Comparison of ENCODE assay signal across 16 cellular contexts in the genomic region with DNA sequence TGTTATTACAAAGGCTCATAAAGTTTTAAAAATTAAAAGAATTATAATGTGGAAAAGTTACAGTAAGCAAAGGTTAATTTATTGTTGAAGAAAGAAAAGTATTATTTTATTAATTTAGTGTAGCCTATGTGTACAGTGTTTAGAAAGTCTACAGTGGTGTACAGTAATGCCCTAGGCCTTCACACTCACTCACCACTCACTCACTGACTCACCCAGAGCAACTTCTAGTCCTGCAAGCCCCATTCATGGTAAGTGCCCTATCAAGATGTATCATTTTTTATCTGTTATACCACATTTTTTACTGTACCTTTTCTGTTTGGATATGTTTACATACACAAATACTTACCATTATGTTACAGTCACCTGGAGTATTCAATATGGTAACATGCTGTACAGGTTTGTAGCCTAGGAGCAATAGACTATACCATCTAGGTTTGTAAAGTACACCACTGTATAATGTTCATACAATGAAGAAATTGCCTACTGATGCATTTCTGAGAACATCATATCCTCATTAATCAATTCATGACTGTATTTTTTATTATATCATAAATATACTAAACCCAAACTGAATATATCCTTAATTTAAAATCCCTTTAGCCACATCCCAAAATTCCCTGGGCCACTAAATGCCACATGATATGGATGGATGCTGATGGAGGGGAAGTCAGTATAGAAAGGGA. TPM values are rescaled to one million over a fixed set of nuclear protein-coding genes. Genes with fewer than 3 reads are reported as not detected.
DNase-seq lines count a peak whose midpoint lies in the region; ATAC-seq and TF ChIP-seq lines count a peak whose summit lies in the region.
"Had no signal": no experiment of that assay in that cellular context is flagged by ENCODE, and none has a peak within 500 bp of the region (broad histone marks: within the 10 kb centered on the region; RNA-seq: fewer than 3 reads in every experiment).

No MANE protein-coding gene starts in this region.

- H3K27ac ChIP-seq in gastroesophageal sphincter: no peak overlapping the region

- no peak for TF ChIP-seq POLR2A in gastroesophageal sphincter (IDR thresholded peaks at IDR 0.05)

- no peaks in the 10 kb centered on the region for H3K4me1 ChIP-seq in gastroesophageal sphincter

- TF ChIP-seq CTCF in fibroblast of the aortic adventitia (IDR thresholded peaks at IDR 0.05; ENCODE audit: insufficient read depth, low read length) (no peak), gastroesophageal sphincter (IDR thresholded peaks at IDR 0.05) (no peak)

- no peak for TF ChIP-seq EP300 in gastroesophageal sphincter (IDR thresholded peaks at IDR 0.05)

- ATAC-seq in gastroesophageal sphincter (no peak), GM21619 (IDR thresholded peaks at IDR 0.05; ENCODE audit: unreplicated experiment) (no peak)
- ATAC-seq: activated naive CD4-positive, alpha-beta T cell treated with anti-CD3 and anti-CD28 coated beads, Interleukin-2, amount 50 U/mL, for 72 hours had no signal

- H3K27me3 ChIP-seq in gastroesophageal sphincter: no peaks in the 10 kb centered on the region

- DNase-seq in HS-27A (ENCODE audit: low read depth) (peak; percentile 56), T1000 (lab: John Stamatoyannopoulos, UW) (peak; percentile 39), fibroblast of the aortic adventitia (ENCODE audit: low read depth) (peak; percentile 56), anterior cingulate cortex (lab: John Stamatoyannopoulos, UW) (no peak)
- DNase-seq in effector CD8-positive, alpha-beta T cell (lab: John Stamatoyannopoulos, UW): no peak
- DNase-seq: activated CD4-positive, CD25-positive, alpha-beta regulatory T cell; activated T-cell treated with anti-CD3 and anti-CD28 coated beads, Interleukin-2, amount 50 U/mL, for 48 hours; C1 segment of cervical spinal cord; naive B cell; NCI-H1694; SIG-M5; stimulated activated CD4-positive, alpha-beta T cell treated with anti-CD3 and anti-CD28 coated beads, Interleukin-4, amount 100 ng/mL, for 1 hour; T-helper 2 cell had no signal

- no peaks in the 10 kb centered on the region for H3K9me3 ChIP-seq in gastroesophageal sphincter

- no peaks in the 10 kb centered on the region for H3K36me3 ChIP-seq in gastroesophageal sphincter

- H3K4me3 ChIP-seq in fibroblast of the aortic adventitia (ENCODE audit: low read depth, low read length) (no peak overlapping the region), gastroesophageal sphincter (no peak overlapping the region)

RNA-seq across cellular contexts. Expression of a gene that starts 43.6 kb away (rescaled TPM):
- total RNA-seq in fibroblast of the aortic adventitia (ENCODE audit: low replicate concordance) (146 and 370 TPM in 2 replicates), gastroesophageal sphincter (10 to 100 TPM; 35.0 to 71.9 (median 63.3) TPM)
- total RNA-seq: activated naive CD4-positive, alpha-beta T cell treated with anti-CD3 and anti-CD28 coated beads, Interleukin-2, amount 50 U/mL, for 72 hours had no signal

Comparison
In these comparisons a context has a peak if more than half of its experiments do, and no peak if none do; other contexts are left out.
1. DNase-seq: peak in HS-27A (single experiment), T1000 (single experiment) and fibroblast of the aortic adventitia (single experiment); none in effector CD8-positive, alpha-beta T cell (single experiment) and anterior cingulate cortex (0 of 58).